In the genomic region with DNA sequence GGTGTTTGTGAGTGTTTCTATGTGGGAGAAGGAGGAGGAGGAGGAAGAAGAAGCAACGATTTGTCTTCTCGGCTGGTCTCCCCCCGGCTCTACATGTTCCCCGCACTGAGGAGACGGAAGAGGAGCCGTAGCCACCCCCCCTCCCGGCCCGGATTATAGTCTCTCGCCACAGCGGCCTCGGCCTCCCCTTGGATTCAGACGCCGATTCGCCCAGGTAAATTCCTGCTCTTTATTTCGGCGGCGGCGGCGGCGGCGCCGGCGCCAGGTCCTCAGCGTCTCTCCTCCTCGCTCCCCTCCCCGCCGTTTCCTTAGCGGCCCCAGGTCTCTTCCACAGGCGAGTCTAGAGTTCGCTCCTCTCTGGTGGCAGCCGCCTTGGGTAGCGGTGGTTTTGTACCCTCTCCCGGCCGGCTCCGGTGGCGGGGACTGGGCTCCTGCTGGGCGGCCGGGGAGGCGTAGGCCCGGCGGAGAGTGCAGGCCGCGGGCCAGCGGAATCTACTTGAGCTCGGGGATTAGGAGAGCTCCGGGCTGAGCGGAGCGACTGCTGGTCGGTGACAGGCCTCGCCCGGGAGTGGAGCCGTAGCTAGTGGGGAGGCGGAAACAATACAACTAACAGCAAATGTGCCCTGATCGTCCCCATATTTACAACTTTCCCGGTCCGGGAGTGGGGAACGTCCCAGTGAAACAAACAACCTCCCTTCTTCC, we compare ENCODE assay signal across 1 cellular context.
TF ChIP-seq lines count a peak whose summit lies in the region.

No MANE protein-coding gene starts in this region.

TF ChIP-seq in HepG2, 621 proteins besides CTCF, POLR2A, EP300 and RAD21 (continued from another document and continues in another):
- no peak for TF ChIP-seq BATF2 (CRISPR knock-in tag; IDR thresholded peaks at IDR 0.05)
- no peak for TF ChIP-seq SAFB2 (CRISPR knock-in tag; IDR thresholded peaks at IDR 0.05; ENCODE audit: borderline replicate concordance, low read depth)
- TF ChIP-seq, protein P1, sequence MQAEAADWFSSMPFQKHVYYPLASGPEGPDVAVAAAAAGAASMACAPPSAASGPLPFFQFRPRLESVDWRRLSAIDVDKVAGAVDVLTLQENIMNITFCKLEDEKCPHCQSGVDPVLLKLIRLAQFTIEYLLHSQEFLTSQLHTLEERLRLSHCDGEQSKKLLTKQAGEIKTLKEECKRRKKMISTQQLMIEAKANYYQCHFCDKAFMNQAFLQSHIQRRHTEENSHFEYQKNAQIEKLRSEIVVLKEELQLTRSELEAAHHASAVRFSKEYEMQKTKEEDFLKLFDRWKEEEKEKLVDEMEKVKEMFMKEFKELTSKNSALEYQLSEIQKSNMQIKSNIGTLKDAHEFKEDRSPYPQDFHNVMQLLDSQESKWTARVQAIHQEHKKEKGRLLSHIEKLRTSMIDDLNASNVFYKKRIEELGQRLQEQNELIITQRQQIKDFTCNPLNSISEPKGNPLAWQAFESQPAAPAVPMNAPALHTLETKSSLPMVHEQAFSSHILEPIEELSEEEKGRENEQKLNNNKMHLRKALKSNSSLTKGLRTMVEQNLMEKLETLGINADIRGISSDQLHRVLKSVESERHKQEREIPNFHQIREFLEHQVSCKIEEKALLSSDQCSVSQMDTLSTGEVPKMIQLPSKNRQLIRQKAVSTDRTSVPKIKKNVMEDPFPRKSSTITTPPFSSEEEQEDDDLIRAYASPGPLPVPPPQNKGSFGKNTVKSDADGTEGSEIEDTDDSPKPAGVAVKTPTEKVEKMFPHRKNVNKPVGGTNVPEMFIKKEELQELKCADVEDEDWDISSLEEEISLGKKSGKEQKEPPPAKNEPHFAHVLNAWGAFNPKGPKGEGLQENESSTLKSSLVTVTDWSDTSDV (CRISPR knock-in tag; IDR thresholded peaks at IDR 0.05) = no peak
- no peak for TF ChIP-seq POLR2AphosphoS5 (IDR thresholded peaks at IDR 0.05; ENCODE audit: low read depth, low read length)
- no peak for TF ChIP-seq ZBTB21 (CRISPR knock-in tag; IDR thresholded peaks at IDR 0.05)
- no peak for TF ChIP-seq ZNF143 (CRISPR knock-in tag; IDR thresholded peaks at IDR 0.05)
- 0 out of 2 replicates have a peak, but pooled peaks have one; percentile 16 for TF ChIP-seq JUND (CRISPR knock-in tag; IDR thresholded peaks at IDR 0.05)
- no peak for TF ChIP-seq ZNF572 (CRISPR knock-in tag; IDR thresholded peaks at IDR 0.05)
- TF ChIP-seq, protein P2, sequence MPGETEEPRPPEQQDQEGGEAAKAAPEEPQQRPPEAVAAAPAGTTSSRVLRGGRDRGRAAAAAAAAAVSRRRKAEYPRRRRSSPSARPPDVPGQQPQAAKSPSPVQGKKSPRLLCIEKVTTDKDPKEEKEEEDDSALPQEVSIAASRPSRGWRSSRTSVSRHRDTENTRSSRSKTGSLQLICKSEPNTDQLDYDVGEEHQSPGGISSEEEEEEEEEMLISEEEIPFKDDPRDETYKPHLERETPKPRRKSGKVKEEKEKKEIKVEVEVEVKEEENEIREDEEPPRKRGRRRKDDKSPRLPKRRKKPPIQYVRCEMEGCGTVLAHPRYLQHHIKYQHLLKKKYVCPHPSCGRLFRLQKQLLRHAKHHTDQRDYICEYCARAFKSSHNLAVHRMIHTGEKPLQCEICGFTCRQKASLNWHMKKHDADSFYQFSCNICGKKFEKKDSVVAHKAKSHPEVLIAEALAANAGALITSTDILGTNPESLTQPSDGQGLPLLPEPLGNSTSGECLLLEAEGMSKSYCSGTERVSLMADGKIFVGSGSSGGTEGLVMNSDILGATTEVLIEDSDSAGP (CRISPR knock-in tag; IDR thresholded peaks at IDR 0.05; ENCODE audit: borderline replicate concordance) = no peak
- peak; percentile 37; the same call in 1 of the 2 replicates for TF ChIP-seq ZNF274 (CRISPR knock-in tag; IDR thresholded peaks at IDR 0.05)
- no peak for TF ChIP-seq ZNF775 (CRISPR knock-in tag; IDR thresholded peaks at IDR 0.05; ENCODE audit: borderline replicate concordance)
- TF ChIP-seq HNRNPK (IDR thresholded peaks at IDR 0.05; ENCODE audit: low read depth, low read length, poor library complexity, severe bottlenecking) = no peak
- TF ChIP-seq HMG20B (CRISPR knock-in tag; conservative IDR thresholded peaks at IDR 0.05) = no peak
- TF ChIP-seq BCL6 (CRISPR knock-in tag; IDR thresholded peaks at IDR 0.05) = no peak
- TF ChIP-seq ZNF891 (CRISPR knock-in tag; IDR thresholded peaks at IDR 0.05) = peak; percentile 61; the same call in 1 of the 2 replicates
- TF ChIP-seq, protein P3, sequence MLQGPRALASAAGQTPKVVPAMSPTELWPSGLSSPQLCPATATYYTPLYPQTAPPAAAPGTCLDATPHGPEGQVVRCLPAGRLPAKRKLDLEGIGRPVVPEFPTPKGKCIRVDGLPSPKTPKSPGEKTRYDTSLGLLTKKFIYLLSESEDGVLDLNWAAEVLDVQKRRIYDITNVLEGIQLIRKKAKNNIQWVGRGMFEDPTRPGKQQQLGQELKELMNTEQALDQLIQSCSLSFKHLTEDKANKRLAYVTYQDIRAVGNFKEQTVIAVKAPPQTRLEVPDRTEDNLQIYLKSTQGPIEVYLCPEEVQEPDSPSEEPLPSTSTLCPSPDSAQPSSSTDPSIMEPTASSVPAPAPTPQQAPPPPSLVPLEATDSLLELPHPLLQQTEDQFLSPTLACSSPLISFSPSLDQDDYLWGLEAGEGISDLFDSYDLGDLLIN (CRISPR knock-in tag; IDR thresholded peaks at IDR 0.05; ENCODE audit: borderline replicate concordance) = no peak
- TF ChIP-seq ZNF691 (CRISPR knock-in tag; IDR thresholded peaks at IDR 0.05; ENCODE audit: borderline replicate concordance, low read depth) = no peak
- TF ChIP-seq RFX3 (CRISPR knock-in tag; IDR thresholded peaks at IDR 0.05) = no peak
- no peak for TF ChIP-seq MAF1 (CRISPR knock-in tag; IDR thresholded peaks at IDR 0.05; ENCODE audit: borderline replicate concordance)
- no peak for TF ChIP-seq SRSF9 (IDR thresholded peaks at IDR 0.05; ENCODE audit: borderline replicate concordance, insufficient read depth, low read depth, low read length, poor library complexity, severe bottlenecking)
- 0 out of 2 replicates have a peak, but pooled peaks have one; percentile 13 for TF ChIP-seq ZNF75D (CRISPR knock-in tag; IDR thresholded peaks at IDR 0.05; ENCODE audit: borderline replicate concordance)
- TF ChIP-seq ZNF296 (CRISPR knock-in tag; conservative IDR thresholded peaks at IDR 0.05) = no peak
- no peak for TF ChIP-seq SKI (IDR thresholded peaks at IDR 0.05; ENCODE audit: partially characterized antibody)
- TF ChIP-seq, protein P4, sequence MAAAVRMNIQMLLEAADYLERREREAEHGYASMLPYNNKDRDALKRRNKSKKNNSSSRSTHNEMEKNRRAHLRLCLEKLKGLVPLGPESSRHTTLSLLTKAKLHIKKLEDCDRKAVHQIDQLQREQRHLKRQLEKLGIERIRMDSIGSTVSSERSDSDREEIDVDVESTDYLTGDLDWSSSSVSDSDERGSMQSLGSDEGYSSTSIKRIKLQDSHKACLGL (CRISPR knock-in tag; IDR thresholded peaks at IDR 0.05) = 0 out of 2 replicates have a peak, but pooled peaks have one; percentile 45
- no peak for TF ChIP-seq ZNF225 (CRISPR knock-in tag; IDR thresholded peaks at IDR 0.05)
- no peak for TF ChIP-seq ZNF83 (CRISPR knock-in tag; IDR thresholded peaks at IDR 0.05; ENCODE audit: borderline replicate concordance)
- no peak for TF ChIP-seq CBX5 (CRISPR knock-in tag; IDR thresholded peaks at IDR 0.05; ENCODE audit: borderline replicate concordance)
- peak; percentile 63; the same call in 1 of the 2 replicates for TF ChIP-seq ZNF451 (CRISPR knock-in tag; IDR thresholded peaks at IDR 0.05)
- TF ChIP-seq NR1H2 (CRISPR knock-in tag; IDR thresholded peaks at IDR 0.05; ENCODE audit: borderline replicate concordance, low read depth) = no peak
- TF ChIP-seq, protein P5, sequence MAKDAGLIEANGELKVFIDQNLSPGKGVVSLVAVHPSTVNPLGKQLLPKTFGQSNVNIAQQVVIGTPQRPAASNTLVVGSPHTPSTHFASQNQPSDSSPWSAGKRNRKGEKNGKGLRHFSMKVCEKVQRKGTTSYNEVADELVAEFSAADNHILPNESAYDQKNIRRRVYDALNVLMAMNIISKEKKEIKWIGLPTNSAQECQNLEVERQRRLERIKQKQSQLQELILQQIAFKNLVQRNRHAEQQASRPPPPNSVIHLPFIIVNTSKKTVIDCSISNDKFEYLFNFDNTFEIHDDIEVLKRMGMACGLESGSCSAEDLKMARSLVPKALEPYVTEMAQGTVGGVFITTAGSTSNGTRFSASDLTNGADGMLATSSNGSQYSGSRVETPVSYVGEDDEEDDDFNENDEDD (CRISPR knock-in tag; IDR thresholded peaks at IDR 0.05; ENCODE audit: borderline replicate concordance) = no peak
- no peak for TF ChIP-seq BHLHE40 (IDR thresholded peaks at IDR 0.05; ENCODE audit: low read length)
- TF ChIP-seq ETV6 (CRISPR knock-in tag; conservative IDR thresholded peaks at IDR 0.05) = 0 out of 2 replicates have a peak, but pooled peaks have one; percentile 40
- TF ChIP-seq ZBTB1 (CRISPR knock-in tag; IDR thresholded peaks at IDR 0.05; ENCODE audit: borderline replicate concordance) = no peak
- TF ChIP-seq DPF2 (CRISPR knock-in tag; IDR thresholded peaks at IDR 0.05; ENCODE audit: borderline replicate concordance, low read depth) = no peak
- no peak for TF ChIP-seq ZNF333 (CRISPR knock-in tag; IDR thresholded peaks at IDR 0.05; ENCODE audit: borderline replicate concordance)
- no peak for TF ChIP-seq IKZF4 (CRISPR knock-in tag; IDR thresholded peaks at IDR 0.05; ENCODE audit: borderline replicate concordance, low read depth, not compliant biosample characterization)
- no peak for TF ChIP-seq ZNF883 (CRISPR knock-in tag; IDR thresholded peaks at IDR 0.05; ENCODE audit: not compliant biosample characterization)
- peak; percentile 8; the same call in 1 of the 2 replicates for TF ChIP-seq GATAD2A (CRISPR knock-in tag; IDR thresholded peaks at IDR 0.05)
- no peak for TF ChIP-seq MZF1 (CRISPR knock-in tag; IDR thresholded peaks at IDR 0.05; ENCODE audit: borderline replicate concordance)
- no peak for TF ChIP-seq MEF2D (CRISPR knock-in tag; IDR thresholded peaks at IDR 0.05)
- TF ChIP-seq ZBTB42 (CRISPR knock-in tag; IDR thresholded peaks at IDR 0.05) = no peak
- no peak for TF ChIP-seq THYN1 (CRISPR knock-in tag; IDR thresholded peaks at IDR 0.05; ENCODE audit: borderline replicate concordance, low read depth)
- TF ChIP-seq ZNF564 (CRISPR knock-in tag; IDR thresholded peaks at IDR 0.05) = no peak
- TF ChIP-seq, protein P6, sequence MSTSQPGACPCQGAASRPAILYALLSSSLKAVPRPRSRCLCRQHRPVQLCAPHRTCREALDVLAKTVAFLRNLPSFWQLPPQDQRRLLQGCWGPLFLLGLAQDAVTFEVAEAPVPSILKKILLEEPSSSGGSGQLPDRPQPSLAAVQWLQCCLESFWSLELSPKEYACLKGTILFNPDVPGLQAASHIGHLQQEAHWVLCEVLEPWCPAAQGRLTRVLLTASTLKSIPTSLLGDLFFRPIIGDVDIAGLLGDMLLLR (CRISPR knock-in tag; IDR thresholded peaks at IDR 0.05) = no peak
- no peak for TF ChIP-seq MYC (CRISPR knock-in tag; IDR thresholded peaks at IDR 0.05; ENCODE audit: borderline replicate concordance)
- no peak for TF ChIP-seq CHD4 (IDR thresholded peaks at IDR 0.05; ENCODE audit: borderline replicate concordance, low read length)
- TF ChIP-seq MLX (CRISPR knock-in tag; IDR thresholded peaks at IDR 0.05) = no peak
- TF ChIP-seq RXRB (CRISPR knock-in tag; IDR thresholded peaks at IDR 0.05; ENCODE audit: borderline replicate concordance) = no peak
- no peak for TF ChIP-seq ZNF800 (CRISPR knock-in tag; IDR thresholded peaks at IDR 0.05)
- no peak for TF ChIP-seq ZNF547 (CRISPR knock-in tag; IDR thresholded peaks at IDR 0.05)
- TF ChIP-seq HOXA5 (CRISPR knock-in tag; IDR thresholded peaks at IDR 0.05) = 0 out of 2 replicates have a peak, but pooled peaks have one; percentile 57
- no peak for TF ChIP-seq ZSCAN25 (CRISPR knock-in tag; IDR thresholded peaks at IDR 0.05)
